1 cellular context compared by ENCODE assay signal in the genomic region with DNA sequence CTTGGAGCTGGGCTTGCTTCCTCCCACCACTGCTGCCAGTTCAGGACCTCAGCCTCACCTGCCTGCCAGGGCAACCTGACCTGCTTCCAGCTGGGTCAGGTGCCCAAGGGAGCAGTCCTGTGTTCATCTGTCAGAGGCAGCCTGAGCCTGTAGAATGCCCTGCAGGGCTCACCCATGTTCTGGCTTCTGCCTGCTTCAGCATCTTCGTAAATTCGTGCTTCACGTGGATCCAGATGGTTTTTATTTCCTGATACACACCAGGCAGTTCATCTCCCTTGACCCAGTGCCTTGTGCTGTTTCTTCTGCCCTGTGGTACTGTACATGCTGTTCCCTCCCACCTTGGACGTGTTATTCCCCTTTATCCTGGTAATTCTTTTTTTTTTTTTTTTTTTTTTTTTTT.
TF ChIP-seq lines count a peak whose summit lies in the region.

No MANE protein-coding gene starts in this region.

TF ChIP-seq in HCT116, 20 proteins besides CTCF, POLR2A, EP300 and RAD21 (continued from another document):
- TF ChIP-seq, protein P1, sequence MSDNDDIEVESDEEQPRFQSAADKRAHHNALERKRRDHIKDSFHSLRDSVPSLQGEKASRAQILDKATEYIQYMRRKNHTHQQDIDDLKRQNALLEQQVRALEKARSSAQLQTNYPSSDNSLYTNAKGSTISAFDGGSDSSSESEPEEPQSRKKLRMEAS (IDR thresholded peaks at IDR 0.05) = no peak
- TF ChIP-seq EZH2phosphoT487 (IDR thresholded peaks at IDR 0.05; ENCODE audit: borderline replicate concordance) = no peak
- TF ChIP-seq CBX3 (IDR thresholded peaks at IDR 0.05; ENCODE audit: low read depth) = no peak
- TF ChIP-seq, protein P2, sequence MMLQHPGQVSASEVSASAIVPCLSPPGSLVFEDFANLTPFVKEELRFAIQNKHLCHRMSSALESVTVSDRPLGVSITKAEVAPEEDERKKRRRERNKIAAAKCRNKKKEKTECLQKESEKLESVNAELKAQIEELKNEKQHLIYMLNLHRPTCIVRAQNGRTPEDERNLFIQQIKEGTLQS (IDR thresholded peaks at IDR 0.05) = no peak
- TF ChIP-seq YY1 (IDR thresholded peaks at IDR 0.05; ENCODE audit: extremely low read depth, insufficient replicate concordance, low read depth, low read length) = no peak
- no peak for TF ChIP-seq POLR2AphosphoS5 (IDR thresholded peaks at IDR 0.05; ENCODE audit: low read depth, low read length)
- TF ChIP-seq, protein P3, sequence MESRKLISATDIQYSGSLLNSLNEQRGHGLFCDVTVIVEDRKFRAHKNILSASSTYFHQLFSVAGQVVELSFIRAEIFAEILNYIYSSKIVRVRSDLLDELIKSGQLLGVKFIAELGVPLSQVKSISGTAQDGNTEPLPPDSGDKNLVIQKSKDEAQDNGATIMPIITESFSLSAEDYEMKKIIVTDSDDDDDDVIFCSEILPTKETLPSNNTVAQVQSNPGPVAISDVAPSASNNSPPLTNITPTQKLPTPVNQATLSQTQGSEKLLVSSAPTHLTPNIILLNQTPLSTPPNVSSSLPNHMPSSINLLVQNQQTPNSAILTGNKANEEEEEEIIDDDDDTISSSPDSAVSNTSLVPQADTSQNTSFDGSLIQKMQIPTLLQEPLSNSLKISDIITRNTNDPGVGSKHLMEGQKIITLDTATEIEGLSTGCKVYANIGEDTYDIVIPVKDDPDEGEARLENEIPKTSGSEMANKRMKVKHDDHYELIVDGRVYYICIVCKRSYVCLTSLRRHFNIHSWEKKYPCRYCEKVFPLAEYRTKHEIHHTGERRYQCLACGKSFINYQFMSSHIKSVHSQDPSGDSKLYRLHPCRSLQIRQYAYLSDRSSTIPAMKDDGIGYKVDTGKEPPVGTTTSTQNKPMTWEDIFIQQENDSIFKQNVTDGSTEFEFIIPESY (IDR thresholded peaks at IDR 0.05; ENCODE audit: extremely low read depth, insufficient replicate concordance, low read length) = no peak
TF ChIP-seq in HCT116: peak in this region for 0.
